14 cellular contexts compared by ENCODE assay signal in genomic region chr22:18950141-18950540, GRCh38. TPM values are rescaled to one million over a fixed set of nuclear protein-coding genes. Genes with fewer than 3 reads are reported as not detected.
"Had no signal": no experiment of that assay in that cellular context is flagged by ENCODE, and none has a peak within 500 bp of the region (broad histone marks: within the 10 kb centered on the region; RNA-seq: fewer than 3 reads in every experiment).

No MANE protein-coding gene starts in this region.

- H3K4me1 ChIP-seq: esophagus muscularis mucosa, tibial artery had no signal

- DNase-seq: activated CD4-positive, alpha-beta T cell treated with anti-CD3 and anti-CD28 coated beads, Interleukin-2, amount 10 ng/mL, durations not matched to agents 7 days and 5 days; activated CD8-positive, alpha-beta memory T cell treated with anti-CD3 and anti-CD28 coated beads, Interleukin-2, amount 50 U/mL, for 48 hours; activated T-cell treated with anti-CD3 and anti-CD28 coated beads, Interleukin-2, amount 50 U/mL, for 72 hours; central memory CD4-positive, alpha-beta T cell; islet precursor cell; stimulated activated CD4-positive, alpha-beta T cell treated with anti-CD3 and anti-CD28 coated beads, Interleukin-15, amount 100 ng/mL, for 24 hours; stimulated activated CD4-positive, alpha-beta T cell treated with anti-CD3 and anti-CD28 coated beads, Interleukin-4, amount 100 ng/mL, for 1 hour; stimulated activated naive B cell treated with anti-CD40 and anti-IgM and Interleukin-4, amounts not matched to agents 10 μg/mL and 1 μg/mL and 100 μg/mL, for 72 hours; SW 1271 had no signal

- H3K27ac ChIP-seq: coronary artery, esophagus muscularis mucosa, skin epidermis, tibial artery had no signal

- H3K9me3 ChIP-seq: esophagus muscularis mucosa, tibial artery had no signal

- H3K4me3 ChIP-seq: coronary artery, esophagus muscularis mucosa, skin epidermis, tibial artery had no signal

- H3K36me3 ChIP-seq: esophagus muscularis mucosa, tibial artery had no signal

- ATAC-seq: activated T-cell treated with anti-CD3 and anti-CD28 coated beads, Interleukin-2, amount 50 U/mL, for 72 hours; stimulated activated naive B cell treated with anti-CD40 and anti-IgM and Interleukin-4, amounts not matched to agents 10 μg/mL and 1 μg/mL and 100 μg/mL, for 72 hours had no signal

RNA-seq across cellular contexts. Expression of gene PRODH, which starts 14.0 kb away (rescaled TPM):
- total RNA-seq: osteoblast had no signal
